In the genomic region with DNA sequence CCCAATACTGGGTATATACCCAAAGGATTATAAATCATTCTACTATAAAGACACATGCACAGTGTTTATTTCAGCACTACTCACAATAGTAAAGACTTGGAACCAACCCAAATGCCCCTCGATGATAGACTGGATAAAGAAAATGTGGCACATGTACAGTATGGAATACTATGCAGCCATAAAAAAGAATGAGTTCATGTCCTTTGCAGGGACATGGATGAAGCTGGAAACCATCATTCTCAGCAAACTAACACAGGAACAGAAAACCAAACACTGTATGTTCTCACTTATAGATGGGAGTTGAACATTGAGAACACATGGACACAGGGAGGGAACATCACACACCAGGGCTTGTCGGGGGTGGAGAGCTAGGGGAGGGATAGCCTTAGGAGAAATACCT, we compare ENCODE assay signal across 15 cellular contexts. TPM values are rescaled to one million over a fixed set of nuclear protein-coding genes. Genes with fewer than 3 reads are reported as not detected.
"Had no signal": no experiment of that assay in that cellular context is flagged by ENCODE, and none has a peak within 500 bp of the region (broad histone marks: within the 10 kb centered on the region; RNA-seq: fewer than 3 reads in every experiment).

No MANE protein-coding gene starts in this region.

RNA-seq across cellular contexts. Expression of a gene that starts 11.0 kb away (rescaled TPM):
- total RNA-seq: stomach, temporal lobe, thoracic aorta, thyroid gland, tibial nerve, ureter, urinary bladder, vagina had no signal
- polyA plus RNA-seq: stomach, urinary bladder had no signal

RNA-seq across cellular contexts. Expression of a gene that starts 27.2 kb away (rescaled TPM):
- total RNA-seq: stomach, subcutaneous adipose tissue, suprapubic skin, temporal lobe, thoracic aorta, tibial nerve, transverse colon, upper lobe of left lung, upper lobe of right lung, ureter, urinary bladder, uterus, vagina had no signal
- polyA plus RNA-seq: stomach, thymus, urinary bladder had no signal

RNA-seq across cellular contexts. Expression of a gene that starts 53.7 kb away (rescaled TPM):
- total RNA-seq: stomach, subcutaneous adipose tissue, suprapubic skin, temporal lobe, thoracic aorta, thyroid gland, tibial nerve, transverse colon, upper lobe of right lung, ureter, urinary bladder, uterus, vagina had no signal
- polyA plus RNA-seq: stomach, urinary bladder had no signal
